In genomic region chr10:75402486-75403143, GRCh38 we compare ENCODE assay signal across 1 cellular context.
A peak's percentile ranks its signal among the peaks of the same experiment; 100 is the strongest.
TF ChIP-seq lines count a peak whose summit lies in the region.

No MANE protein-coding gene starts in this region.

TF ChIP-seq in HepG2, 621 proteins besides CTCF, POLR2A, EP300 and RAD21 (continued from another document and continues in another):
- 0 out of 2 replicates have a peak, but pooled peaks have one; percentile 36 for TF ChIP-seq FOXC1 (CRISPR knock-in tag; IDR thresholded peaks at IDR 0.05; ENCODE audit: borderline replicate concordance)
- TF ChIP-seq ZNF761 (CRISPR knock-in tag; conservative IDR thresholded peaks at IDR 0.05): 0 out of 2 replicates have a peak, but pooled peaks have one; percentile 31
- TF ChIP-seq RFXAP (CRISPR knock-in tag; IDR thresholded peaks at IDR 0.05; ENCODE audit: borderline replicate concordance): no peak
- TF ChIP-seq ZNF432 (CRISPR knock-in tag; IDR thresholded peaks at IDR 0.05; ENCODE audit: borderline replicate concordance): no peak
- TF ChIP-seq MAFG (CRISPR knock-in tag; IDR thresholded peaks at IDR 0.05): no peak
- peak; percentile 53 for TF ChIP-seq POLR2G (IDR thresholded peaks at IDR 0.05; ENCODE audit: low read depth, low read length)
- TF ChIP-seq HNF4A (CRISPR knock-in tag; IDR thresholded peaks at IDR 0.05): no peak
- TF ChIP-seq ZNF256 (CRISPR knock-in tag; conservative IDR thresholded peaks at IDR 0.05): no peak
- peak; percentile 70; the same call in 1 of the 2 replicates for TF ChIP-seq ZNF354B (CRISPR knock-in tag; IDR thresholded peaks at IDR 0.05)
- no peak for TF ChIP-seq NPAS2 (CRISPR knock-in tag; IDR thresholded peaks at IDR 0.05; ENCODE audit: borderline replicate concordance)
- TF ChIP-seq ZNF562 (CRISPR knock-in tag; IDR thresholded peaks at IDR 0.05; ENCODE audit: borderline replicate concordance): no peak
- no peak for TF ChIP-seq TEAD2 (CRISPR knock-in tag; IDR thresholded peaks at IDR 0.05)
- TF ChIP-seq ZNF225 (CRISPR knock-in tag; IDR thresholded peaks at IDR 0.05): no peak
- TF ChIP-seq ARNTL (CRISPR knock-in tag; IDR thresholded peaks at IDR 0.05): peak; percentile 54
- no peak for TF ChIP-seq ATRX (CRISPR knock-in tag; IDR thresholded peaks at IDR 0.05; ENCODE audit: borderline replicate concordance)
- no peak for TF ChIP-seq GPBP1L1 (CRISPR knock-in tag; IDR thresholded peaks at IDR 0.05)
- TF ChIP-seq FOXJ3 (CRISPR knock-in tag; IDR thresholded peaks at IDR 0.05; ENCODE audit: borderline replicate concordance): no peak
- TF ChIP-seq BATF2 (CRISPR knock-in tag; IDR thresholded peaks at IDR 0.05): no peak
- TF ChIP-seq CAMTA2 (CRISPR knock-in tag; IDR thresholded peaks at IDR 0.05; ENCODE audit: borderline replicate concordance): no peak
- TF ChIP-seq, protein P1, sequence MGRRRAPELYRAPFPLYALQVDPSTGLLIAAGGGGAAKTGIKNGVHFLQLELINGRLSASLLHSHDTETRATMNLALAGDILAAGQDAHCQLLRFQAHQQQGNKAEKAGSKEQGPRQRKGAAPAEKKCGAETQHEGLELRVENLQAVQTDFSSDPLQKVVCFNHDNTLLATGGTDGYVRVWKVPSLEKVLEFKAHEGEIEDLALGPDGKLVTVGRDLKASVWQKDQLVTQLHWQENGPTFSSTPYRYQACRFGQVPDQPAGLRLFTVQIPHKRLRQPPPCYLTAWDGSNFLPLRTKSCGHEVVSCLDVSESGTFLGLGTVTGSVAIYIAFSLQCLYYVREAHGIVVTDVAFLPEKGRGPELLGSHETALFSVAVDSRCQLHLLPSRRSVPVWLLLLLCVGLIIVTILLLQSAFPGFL (CRISPR knock-in tag; IDR thresholded peaks at IDR 0.05): no peak
- no peak for TF ChIP-seq ZKSCAN1 (IDR thresholded peaks at IDR 0.05; ENCODE audit: low read length)
- TF ChIP-seq AGO1 (IDR thresholded peaks at IDR 0.05; ENCODE audit: low read depth, low read length, poor library complexity, severe bottlenecking): no peak
- TF ChIP-seq ZNF879 (CRISPR knock-in tag; IDR thresholded peaks at IDR 0.05): no peak
- TF ChIP-seq MAF1 (CRISPR knock-in tag; IDR thresholded peaks at IDR 0.05; ENCODE audit: borderline replicate concordance): peak; percentile 37; the same call in 1 of the 2 replicates
- TF ChIP-seq PLRG1 (conservative IDR thresholded peaks at IDR 0.05): no peak
- TF ChIP-seq MNT (IDR thresholded peaks at IDR 0.05): 0 out of 2 replicates have a peak, but pooled peaks have one; percentile 0
- TF ChIP-seq, protein P2, sequence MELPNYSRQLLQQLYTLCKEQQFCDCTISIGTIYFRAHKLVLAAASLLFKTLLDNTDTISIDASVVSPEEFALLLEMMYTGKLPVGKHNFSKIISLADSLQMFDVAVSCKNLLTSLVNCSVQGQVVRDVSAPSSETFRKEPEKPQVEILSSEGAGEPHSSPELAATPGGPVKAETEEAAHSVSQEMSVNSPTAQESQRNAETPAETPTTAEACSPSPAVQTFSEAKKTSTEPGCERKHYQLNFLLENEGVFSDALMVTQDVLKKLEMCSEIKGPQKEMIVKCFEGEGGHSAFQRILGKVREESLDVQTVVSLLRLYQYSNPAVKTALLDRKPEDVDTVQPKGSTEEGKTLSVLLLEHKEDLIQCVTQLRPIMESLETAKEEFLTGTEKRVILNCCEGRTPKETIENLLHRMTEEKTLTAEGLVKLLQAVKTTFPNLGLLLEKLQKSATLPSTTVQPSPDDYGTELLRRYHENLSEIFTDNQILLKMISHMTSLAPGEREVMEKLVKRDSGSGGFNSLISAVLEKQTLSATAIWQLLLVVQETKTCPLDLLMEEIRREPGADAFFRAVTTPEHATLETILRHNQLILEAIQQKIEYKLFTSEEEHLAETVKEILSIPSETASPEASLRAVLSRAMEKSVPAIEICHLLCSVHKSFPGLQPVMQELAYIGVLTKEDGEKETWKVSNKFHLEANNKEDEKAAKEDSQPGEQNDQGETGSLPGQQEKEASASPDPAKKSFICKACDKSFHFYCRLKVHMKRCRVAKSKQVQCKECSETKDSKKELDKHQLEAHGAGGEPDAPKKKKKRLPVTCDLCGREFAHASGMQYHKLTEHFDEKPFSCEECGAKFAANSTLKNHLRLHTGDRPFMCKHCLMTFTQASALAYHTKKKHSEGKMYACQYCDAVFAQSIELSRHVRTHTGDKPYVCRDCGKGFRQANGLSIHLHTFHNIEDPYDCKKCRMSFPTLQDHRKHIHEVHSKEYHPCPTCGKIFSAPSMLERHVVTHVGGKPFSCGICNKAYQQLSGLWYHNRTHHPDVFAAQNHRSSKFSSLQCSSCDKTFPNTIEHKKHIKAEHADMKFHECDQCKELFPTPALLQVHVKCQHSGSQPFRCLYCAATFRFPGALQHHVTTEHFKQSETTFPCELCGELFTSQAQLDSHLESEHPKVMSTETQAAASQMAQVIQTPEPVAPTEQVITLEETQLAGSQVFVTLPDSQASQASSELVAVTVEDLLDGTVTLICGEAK (IDR thresholded peaks at IDR 0.05): no peak
- TF ChIP-seq, protein P2 (CRISPR knock-in tag; IDR thresholded peaks at IDR 0.05): 0 out of 2 replicates have a peak, but pooled peaks have one; percentile 44
- no peak; the same call in 1 of the 2 replicates for TF ChIP-seq HOXA3 (CRISPR knock-in tag; IDR thresholded peaks at IDR 0.05)
- peak; percentile 72; the same call in 1 of the 2 replicates for TF ChIP-seq HMG20B (CRISPR knock-in tag; conservative IDR thresholded peaks at IDR 0.05)
- TF ChIP-seq HBP1 (CRISPR knock-in tag; IDR thresholded peaks at IDR 0.05; ENCODE audit: low read depth): peak; percentile 9; the same call in 1 of the 2 replicates
- no peak for TF ChIP-seq ZNF232 (CRISPR knock-in tag; IDR thresholded peaks at IDR 0.05; ENCODE audit: borderline replicate concordance)
- TF ChIP-seq ZNF572 (CRISPR knock-in tag; IDR thresholded peaks at IDR 0.05): no peak
- 0 out of 2 replicates have a peak, but pooled peaks have one; percentile 17 for TF ChIP-seq ZNF800 (CRISPR knock-in tag; IDR thresholded peaks at IDR 0.05)
- TF ChIP-seq NFKB2 (CRISPR knock-in tag; IDR thresholded peaks at IDR 0.05; ENCODE audit: borderline replicate concordance): no peak
- 0 out of 2 replicates have a peak, but pooled peaks have one; percentile 34 for TF ChIP-seq ZSCAN30 (CRISPR knock-in tag; IDR thresholded peaks at IDR 0.05)
- no peak for TF ChIP-seq NR0B2 (CRISPR knock-in tag; IDR thresholded peaks at IDR 0.05)
- no peak for TF ChIP-seq STAT5B (CRISPR knock-in tag; IDR thresholded peaks at IDR 0.05)
- TF ChIP-seq, protein P3, sequence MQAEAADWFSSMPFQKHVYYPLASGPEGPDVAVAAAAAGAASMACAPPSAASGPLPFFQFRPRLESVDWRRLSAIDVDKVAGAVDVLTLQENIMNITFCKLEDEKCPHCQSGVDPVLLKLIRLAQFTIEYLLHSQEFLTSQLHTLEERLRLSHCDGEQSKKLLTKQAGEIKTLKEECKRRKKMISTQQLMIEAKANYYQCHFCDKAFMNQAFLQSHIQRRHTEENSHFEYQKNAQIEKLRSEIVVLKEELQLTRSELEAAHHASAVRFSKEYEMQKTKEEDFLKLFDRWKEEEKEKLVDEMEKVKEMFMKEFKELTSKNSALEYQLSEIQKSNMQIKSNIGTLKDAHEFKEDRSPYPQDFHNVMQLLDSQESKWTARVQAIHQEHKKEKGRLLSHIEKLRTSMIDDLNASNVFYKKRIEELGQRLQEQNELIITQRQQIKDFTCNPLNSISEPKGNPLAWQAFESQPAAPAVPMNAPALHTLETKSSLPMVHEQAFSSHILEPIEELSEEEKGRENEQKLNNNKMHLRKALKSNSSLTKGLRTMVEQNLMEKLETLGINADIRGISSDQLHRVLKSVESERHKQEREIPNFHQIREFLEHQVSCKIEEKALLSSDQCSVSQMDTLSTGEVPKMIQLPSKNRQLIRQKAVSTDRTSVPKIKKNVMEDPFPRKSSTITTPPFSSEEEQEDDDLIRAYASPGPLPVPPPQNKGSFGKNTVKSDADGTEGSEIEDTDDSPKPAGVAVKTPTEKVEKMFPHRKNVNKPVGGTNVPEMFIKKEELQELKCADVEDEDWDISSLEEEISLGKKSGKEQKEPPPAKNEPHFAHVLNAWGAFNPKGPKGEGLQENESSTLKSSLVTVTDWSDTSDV (CRISPR knock-in tag; IDR thresholded peaks at IDR 0.05): 0 out of 2 replicates have a peak, but pooled peaks have one; percentile 63
- peak; percentile 5 for TF ChIP-seq ZEB1 (IDR thresholded peaks at IDR 0.05; ENCODE audit: insufficient replicate concordance, low read depth)
- TF ChIP-seq MLLT10 (CRISPR knock-in tag; IDR thresholded peaks at IDR 0.05): no peak
- TF ChIP-seq IRF2 (CRISPR knock-in tag; IDR thresholded peaks at IDR 0.05): 0 out of 2 replicates have a peak, but pooled peaks have one; percentile 5
